Comparison of ENCODE assay signal across 8 cellular contexts in genomic region chrX:9885150-9885549, GRCh38.
DNase-seq lines count a peak whose midpoint lies in the region; ATAC-seq and TF ChIP-seq lines count a peak whose summit lies in the region.

No MANE protein-coding gene starts in this region.

- no peak overlapping the region for H3K4me3 ChIP-seq in liver (ENCODE audit: low read depth in 1 of 3, low read length in 3 of 3)

- H3K27me3 ChIP-seq in liver (ENCODE audit: control insufficient read depth in 4 of 4, insufficient read depth in 4 of 4, low read length in 3 of 4) = no peaks in the 10 kb centered on the region

- H3K4me3 Mint-ChIP-seq in WTC11 = no peak overlapping the region

- H3K36me3 ChIP-seq in liver (ENCODE audit: control insufficient read depth in 4 of 4, insufficient read depth in 3 of 4, low read depth in 1 of 4, low read length in 3 of 4) = peaks cover 0 to 3% (median 0%) of the 10 kb centered on the region in 4 donors

- no peak overlapping the region for H3K9ac ChIP-seq in liver (ENCODE audit: low read depth in 1 of 2, low read length in 2 of 2)

- no peaks in the 10 kb centered on the region for H3K27me3 Mint-ChIP-seq in WTC11 (ENCODE audit: low read depth)

- 33% methylated on average over 8 of the region's 8 CpGs for WGBS in liver

- ATAC-seq in GM21717 (IDR thresholded peaks at IDR 0.05; ENCODE audit: unreplicated experiment) (peak; percentile 69), WTC11 (peak; percentile 94)

- POLR2A ChIA-PET in WTC11 (lab: Charles Lee) = no interaction called here

- CTCF ChIA-PET in WTC11 (lab: Charles Lee) = no interaction called here

- peaks cover 20% of the 10 kb centered on the region for H3K4me1 Mint-ChIP-seq in WTC11

- H3K9me3 Mint-ChIP-seq in WTC11 = no peaks in the 10 kb centered on the region

- TF ChIP-seq CTCF in WTC11 (IDR thresholded peaks at IDR 0.05) (0 out of 2 replicates have a peak, but pooled peaks have one; percentile 19), liver (IDR thresholded peaks at IDR 0.05; ENCODE audit: low read depth, low read length, missing input control) (peak; percentile 43)

- H3K9me3 ChIP-seq in liver (ENCODE audit: control insufficient read depth in 4 of 4, low read length in 3 of 4) = no peaks in the 10 kb centered on the region

- H3K27ac Mint-ChIP-seq in WTC11 = no peak overlapping the region

- H3K4me1 ChIP-seq in liver (ENCODE audit: control insufficient read depth in 4 of 4, insufficient read depth in 4 of 4, low read length in 3 of 4) = peaks cover 0 to 3% (median under 1%) of the 10 kb centered on the region in 4 donors

- H3K27ac ChIP-seq in caudate nucleus (ENCODE audit: low read depth, low read length) = no peak overlapping the region
- no peak overlapping the region for H3K27ac ChIP-seq in liver (ENCODE audit: low read depth in 1 of 2, low read length in 2 of 2)

- DNase-seq in DMS 273 treated with DMSO at 0.1 percent for 48 hours (lab: John Stamatoyannopoulos, UW) (peak; percentile 63), NCI-H1105 treated with DMSO at 0.1 percent for 48 hours (lab: John Stamatoyannopoulos, UW) (peak; percentile 38), WTC11 (ENCODE audit: low spot score) (peak; percentile 70), caudate nucleus (lab: John Stamatoyannopoulos, UW) (peak in 51 of 61 donors; percentile 1 to 67 (median 35)), cortex of kidney (lab: John Stamatoyannopoulos, UW) (no peak)
- peak; percentile 12 for DNase-seq in stimulated activated CD8-positive, alpha-beta memory T cell treated with anti-CD3 and anti-CD28 coated beads, Interleukin-12 subunit alpha, Interleukin-12 subunit beta, amount 100 ng/mL, for 24 hours (ENCODE audit: extremely low read depth)

- TF ChIP-seq RAD21 in liver (IDR thresholded peaks at IDR 0.05) = peak; percentile 62 to 79

- peaks cover 7% of the 10 kb centered on the region; the same call in 1 of the 2 replicates for H3K36me3 Mint-ChIP-seq in WTC11

TF ChIP-seq in WTC11, 78 proteins besides CTCF, POLR2A, EP300 and RAD21 (continues in another document):
- no peak for TF ChIP-seq ZMAT4 (CRISPR knock-in tag; IDR thresholded peaks at IDR 0.05)
- TF ChIP-seq ZNF121 (CRISPR knock-in tag; IDR thresholded peaks at IDR 0.05) = no peak
- no peak for TF ChIP-seq ZNF232 (CRISPR knock-in tag; IDR thresholded peaks at IDR 0.05)
- no peak for TF ChIP-seq CREM (CRISPR knock-in tag; IDR thresholded peaks at IDR 0.05)
- TF ChIP-seq NR1H2 (CRISPR knock-in tag; IDR thresholded peaks at IDR 0.05) = no peak
- no peak for TF ChIP-seq AR (CRISPR knock-in tag; IDR thresholded peaks at IDR 0.05)
- TF ChIP-seq GABPB1 (CRISPR knock-in tag; IDR thresholded peaks at IDR 0.05) = no peak

TF ChIP-seq in liver, 16 proteins besides CTCF, POLR2A, EP300 and RAD21:
- TF ChIP-seq ZBTB33 (IDR thresholded peaks at IDR 0.05) (no peak), ATF3 (IDR thresholded peaks at IDR 0.05) (no peak), MAX (IDR thresholded peaks at IDR 0.05) (no peak), GABPA (IDR thresholded peaks at IDR 0.05 in 1 of 2, conservative IDR thresholded peaks at IDR 0.05 in 1 of 2) (no peak), EGR1 (IDR thresholded peaks at IDR 0.05; ENCODE audit: low read depth in 2 of 2) (no peak), HNF4G (IDR thresholded peaks at IDR 0.05) (no peak), NR2F2 (IDR thresholded peaks at IDR 0.05) (no peak), RXRA (IDR thresholded peaks at IDR 0.05) (no peak)
TF ChIP-seq in liver: peak in this region for 0.
